In the genomic region with DNA sequence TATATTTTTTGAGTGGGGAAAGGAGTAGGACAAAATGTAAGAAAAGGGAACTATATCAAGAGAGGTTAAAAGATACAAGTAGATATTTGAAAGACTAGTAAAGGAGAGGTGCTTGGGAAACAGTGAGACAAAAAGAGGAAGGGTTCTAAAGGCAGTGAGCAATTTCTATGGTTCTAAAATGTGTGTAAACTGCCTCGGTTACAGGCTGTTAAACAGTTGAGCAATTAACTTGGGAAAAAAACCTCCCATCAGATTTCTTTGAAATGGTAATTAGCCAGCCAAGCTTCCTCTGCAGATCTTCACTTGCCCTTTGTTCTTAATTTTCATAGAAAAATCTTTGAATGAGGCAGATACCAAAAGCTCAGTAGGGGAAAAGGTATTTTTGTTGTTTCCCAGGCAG, we compare ENCODE assay signal across 24 cellular contexts.
DNase-seq lines count a peak whose midpoint lies in the region; ATAC-seq and FAIRE-seq lines count a peak whose summit lies in the region.
"Had no signal": no experiment of that assay in that cellular context is flagged by ENCODE, and none has a peak within 500 bp of the region (broad histone marks: within the 10 kb centered on the region; RNA-seq: fewer than 3 reads in every experiment).

No MANE protein-coding gene starts in this region.

- ATAC-seq in GM21825 (IDR thresholded peaks at IDR 0.05; ENCODE audit: unreplicated experiment), result no peak
- ATAC-seq: left colon; natural killer cell; stimulated activated effector memory CD8-positive, alpha-beta T cell treated with anti-CD3 and anti-CD28 coated beads, Interleukin-12 subunit alpha, Interleukin-12 subunit beta, amount 100 ng/mL, for 72 hours had no signal

- H3K36me3 ChIP-seq in HUES48 (ENCODE audit: control insufficient read depth, insufficient read depth, low read length), result no peaks in the 10 kb centered on the region
- H3K36me3 ChIP-seq: adrenal gland, breast epithelium, colonic mucosa had no signal

- H3K27me3 ChIP-seq in HUES48 (ENCODE audit: control insufficient read depth, insufficient read depth, low read length), result no peaks in the 10 kb centered on the region
- H3K27me3 ChIP-seq: adrenal gland, breast epithelium, colonic mucosa had no signal

- DNase-seq in COR-L47 (lab: John Stamatoyannopoulos, UW), result peak; percentile 2
- peak; percentile 91 for DNase-seq in NOMO-1 treated with dmso at 0.1 percent for 144 hours (lab: John Stamatoyannopoulos, UW; ENCODE audit: unreplicated experiment)
- peak; percentile 25 for DNase-seq in iPS DF 4.7 (ENCODE audit: extremely low read depth, low spot score)
- no peak for DNase-seq in stimulated activated naive CD4-positive, alpha-beta T cell (lab: John Stamatoyannopoulos, UW)
- DNase-seq in RCC 7860 (ENCODE audit: low spot score), result no peak
- no peak for DNase-seq in T-helper 9 cell
- DNase-seq: activated CD4-positive, alpha-beta T cell treated with anti-CD3 and anti-CD28 coated beads, Interleukin-2, amount 50 U/mL, for 1 hour; activated CD8-positive, alpha-beta memory T cell treated with anti-CD3 and anti-CD28 coated beads, Interleukin-2, amount 50 U/mL, for 4 hours; activated gamma-delta T cell; adrenal gland; colonic mucosa; DMS153; HFFc6; left colon; MM.1S; natural killer cell; NCI-H2029 treated with DMSO at 0.1 percent for 48 hours; Right ventricle myocardium superior had no signal

- peak overlapping the region; percentile 21; the same call in 1 of the 2 replicates for H3K4me3 ChIP-seq in HUES48 (ENCODE audit: low read depth, low read length)
- H3K4me3 ChIP-seq: adrenal gland, breast epithelium, colonic mucosa had no signal

- no peak for FAIRE-seq in RCC 7860 (lab: Jason Lieb, UNC)
- FAIRE-seq: GM12891 had no signal

- no peak overlapping the region for H3K9ac ChIP-seq in HUES48 (ENCODE audit: low read depth, low read length)

- H3K9me3 ChIP-seq in HUES48 (ENCODE audit: control insufficient read depth, insufficient read depth, low read length), result peaks cover 23% of the 10 kb centered on the region
- H3K9me3 ChIP-seq: adrenal gland, colonic mucosa had no signal

- peaks cover 26% of the 10 kb centered on the region for H3K4me1 ChIP-seq in HUES48 (ENCODE audit: control insufficient read depth, insufficient read depth, low read length)
- H3K4me1 ChIP-seq: adrenal gland, breast epithelium, colonic mucosa had no signal

- H3K27ac ChIP-seq in HUES48 (ENCODE audit: low read depth, low read length), result peak overlapping the region; percentile 65
- H3K27ac ChIP-seq: adrenal gland, breast epithelium, colonic mucosa, VCaP had no signal

Comparison
In these comparisons a context has a peak if more than half of its experiments do, and no peak if none do; other contexts are left out.
1. DNase-seq: peak in COR-L47 (single experiment), NOMO-1 treated with dmso at 0.1 percent for 144 hours (single experiment) and iPS DF 4.7 (single experiment); none in stimulated activated naive CD4-positive, alpha-beta T cell (0 of 6), RCC 7860 (single experiment) and T-helper 9 cell (single experiment).